In the genomic region with DNA sequence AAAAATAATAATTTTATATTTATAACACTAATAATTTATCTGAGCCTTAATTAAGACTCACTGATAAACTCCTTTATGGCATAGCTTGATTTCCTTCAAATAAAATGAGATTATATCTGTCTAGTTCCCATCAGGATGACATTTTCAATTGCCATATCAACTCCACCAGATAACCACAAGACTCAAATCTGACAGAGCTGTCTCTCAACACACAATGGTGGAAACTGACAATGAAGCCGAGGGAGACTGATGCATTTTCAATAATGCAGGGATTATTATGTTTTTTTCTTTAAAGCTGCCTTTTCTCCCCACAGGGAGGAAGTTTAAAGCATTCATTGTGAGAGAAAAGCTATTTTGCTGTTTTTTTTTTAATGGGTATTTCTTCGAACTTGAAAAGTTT, we compare ENCODE assay signal across 19 cellular contexts.
"Had no signal": no experiment of that assay in that cellular context is flagged by ENCODE, and none has a peak within 500 bp of the region (broad histone marks: within the 10 kb centered on the region; RNA-seq: fewer than 3 reads in every experiment).

No MANE protein-coding gene starts in this region.

- H3K36me3 ChIP-seq: colonic mucosa, esophagus muscularis mucosa, gastroesophageal sphincter, heart right ventricle, left lung, lower lobe of right lung had no signal

- H3K27me3 ChIP-seq: colonic mucosa, esophagus muscularis mucosa, foreskin keratinocyte, gastroesophageal sphincter, heart right ventricle, left lung had no signal

- H3K9me3 Mint-ChIP-seq: dendritic cell treated with granulocyte-macrophage colony-stimulating factor and Interleukin-4, amounts not matched to agents 40 ng/mL and 50 ng/mL, for 4 days; effector memory CD8-positive, alpha-beta T cell; endodermal cell; mesothelial cell of epicardium had no signal

- H3K4me3 Mint-ChIP-seq: dendritic cell treated with granulocyte-macrophage colony-stimulating factor and Interleukin-4, amounts not matched to agents 40 ng/mL and 50 ng/mL, for 4 days; effector memory CD8-positive, alpha-beta T cell; endodermal cell; mesothelial cell of epicardium had no signal

- H3K9me3 ChIP-seq: colonic mucosa, esophagus muscularis mucosa, gastroesophageal sphincter, left lung, lower lobe of right lung, mucosa of descending colon had no signal

- H3K27ac Mint-ChIP-seq: dendritic cell treated with granulocyte-macrophage colony-stimulating factor and Interleukin-4, amounts not matched to agents 40 ng/mL and 50 ng/mL, for 4 days; effector memory CD8-positive, alpha-beta T cell; endodermal cell; mesothelial cell of epicardium had no signal

- H3K4me1 ChIP-seq: colonic mucosa, esophagus muscularis mucosa, foreskin keratinocyte, gastroesophageal sphincter, heart right ventricle, left lung, lower lobe of right lung had no signal

- H3K4me3 ChIP-seq: colonic mucosa, esophagus muscularis mucosa, gastroesophageal sphincter, heart right ventricle, left lung, lower lobe of right lung, mucosa of descending colon had no signal

- H3K36me3 Mint-ChIP-seq: mesothelial cell of epicardium had no signal

- ATAC-seq: effector memory CD8-positive, alpha-beta T cell; foreskin keratinocyte; gastroesophageal sphincter; heart right ventricle; left cardiac atrium; left lung; left ventricle myocardium superior; lower lobe of right lung; mucosa of descending colon had no signal

- H3K27me3 Mint-ChIP-seq: dendritic cell treated with granulocyte-macrophage colony-stimulating factor and Interleukin-4, amounts not matched to agents 40 ng/mL and 50 ng/mL, for 4 days; effector memory CD8-positive, alpha-beta T cell had no signal

- DNase-seq: colonic mucosa; cortex of kidney; effector CD8-positive, alpha-beta T cell; effector memory CD8-positive, alpha-beta T cell; endodermal cell; foreskin keratinocyte; heart right ventricle; hippocampal formation; left cardiac atrium; left lung; left ventricle myocardium superior; lower lobe of right lung; mesenchymal stem cell; mucosa of descending colon had no signal

- H3K27ac ChIP-seq: colonic mucosa, epithelial cell of prostate, esophagus muscularis mucosa, foreskin keratinocyte, gastroesophageal sphincter, heart right ventricle, left lung, lower lobe of right lung had no signal

- H3K4me1 Mint-ChIP-seq: endodermal cell, mesothelial cell of epicardium had no signal
